Comparison of ENCODE assay signal across 8 cellular contexts in genomic region chr9:84293001-84293798, GRCh38.
DNase-seq lines count a peak whose midpoint lies in the region; ATAC-seq and TF ChIP-seq lines count a peak whose summit lies in the region.

No MANE protein-coding gene starts in this region.

- no peaks in the 10 kb centered on the region for H3K9me3 Mint-ChIP-seq in memory B cell

- H3K27ac ChIP-seq in HL-60 (replicated peaks), result peak overlapping the region; percentile 70

- DNase-seq in HL-60 (ENCODE audit: low read depth in 1 of 2, low spot score in 1 of 2) (peak; percentile 30 to 80), memory B cell (ENCODE audit: low spot score in 2 of 2) (peak in 1 of 2 donors; percentile 12), DMS153 treated with DMSO at 0.1 percent for 48 hours (lab: John Stamatoyannopoulos, UW; ENCODE audit: unreplicated experiment) (no peak), middle frontal gyrus (ENCODE audit: extremely low spot score, low spot score) (no peak), NCI-H1417 treated with DMSO at 0.1 percent for 48 hours (lab: John Stamatoyannopoulos, UW) (no peak)

- ATAC-seq in GM18861 (IDR thresholded peaks at IDR 0.05; ENCODE audit: unreplicated experiment) (peak; percentile 64), GM21576 (IDR thresholded peaks at IDR 0.05; ENCODE audit: unreplicated experiment) (peak; percentile 73), memory B cell (ENCODE audit: low read depth) (peak; percentile 61)
- no peak for ATAC-seq in activated CD4-positive, CD25-positive, alpha-beta regulatory T cell treated with anti-CD3 and anti-CD28 coated beads, Interleukin-2, amount 50 U/mL, for 24 hours

- no peaks in the 10 kb centered on the region for H3K27me3 Mint-ChIP-seq in memory B cell

- no peak overlapping the region for H3K4me3 ChIP-seq in HL-60 (replicated peaks; ENCODE audit: insufficient read depth, low read length)

- peak overlapping the region; percentile 78 for H3K4me3 Mint-ChIP-seq in memory B cell

- H3K36me3 Mint-ChIP-seq in memory B cell, result no peaks in the 10 kb centered on the region

- H3K4me1 Mint-ChIP-seq in memory B cell, result peaks cover 33% of the 10 kb centered on the region

- no peak for TF ChIP-seq CTCF in HL-60 (IDR thresholded peaks at IDR 0.05; ENCODE audit: insufficient read depth, low read length)

- no peaks in the 10 kb centered on the region for H3K27me3 ChIP-seq in HL-60 (ENCODE audit: insufficient read depth, poor library complexity, severe bottlenecking)

- H3K27ac Mint-ChIP-seq in memory B cell, result peak overlapping the region; percentile 85

Comparison
In these comparisons a context has a peak if more than half of its experiments do, and no peak if none do; other contexts are left out.
1. ATAC-seq: peak in GM18861 (single experiment), GM21576 (single experiment) and memory B cell (single experiment); none in activated CD4-positive, CD25-positive, alpha-beta regulatory T cell treated with anti-CD3 and anti-CD28 coated beads, Interleukin-2, amount 50 U/mL, for 24 hours (0 of 2).
2. DNase-seq: peak in HL-60 (2 of 2); none in DMS153 treated with DMSO at 0.1 percent for 48 hours (single experiment), middle frontal gyrus (single experiment) and NCI-H1417 treated with DMSO at 0.1 percent for 48 hours (single experiment).